ENCODE assay signal across 7 cellular contexts in the genomic region with DNA sequence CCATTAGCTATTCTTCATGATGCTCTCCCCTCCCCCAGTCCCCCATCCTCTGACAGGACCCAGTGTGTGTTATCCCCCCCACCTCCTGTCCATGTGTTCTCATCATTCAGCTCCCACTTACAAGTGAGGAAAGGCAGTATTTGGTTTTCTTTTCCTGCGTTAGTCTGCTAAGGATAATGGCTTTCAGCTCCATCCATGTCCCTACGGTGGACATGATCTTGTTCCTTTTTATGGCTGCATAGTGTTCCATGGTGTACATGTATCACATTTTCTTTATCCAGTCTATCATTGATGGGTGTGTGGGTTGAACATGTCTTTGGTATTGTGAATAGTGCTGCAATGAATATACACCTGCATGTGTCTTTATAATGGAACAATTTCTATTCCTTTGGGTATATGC.
"Had no signal": no experiment of that assay in that cellular context is flagged by ENCODE, and none has a peak within 500 bp of the region (broad histone marks: within the 10 kb centered on the region; RNA-seq: fewer than 3 reads in every experiment).

No MANE protein-coding gene starts in this region.

- H3K4me3 ChIP-seq: GM23248, HAP-1 had no signal

- FAIRE-seq: HepG2 had no signal

- H3K27ac Mint-ChIP-seq: IgD-negative memory B cell had no signal

- H3K36me3 ChIP-seq: HAP-1 had no signal

- H3K9me3 ChIP-seq: HAP-1 had no signal

- H3K4me1 ChIP-seq: HAP-1 had no signal

- H3K27ac ChIP-seq: GM23248 had no signal

- H3K9ac ChIP-seq: GM23248 had no signal

- H2AFZ ChIP-seq: GM23248 had no signal

- DNase-seq: GM23248, GOT3, H7 had no signal

- H3K4me3 Mint-ChIP-seq: IgD-negative memory B cell had no signal

- ATAC-seq: HCT116, HepG2 had no signal

- H3K27me3 Mint-ChIP-seq: IgD-negative memory B cell had no signal
